ENCODE assay signal across 1 cellular context in the genomic region with DNA sequence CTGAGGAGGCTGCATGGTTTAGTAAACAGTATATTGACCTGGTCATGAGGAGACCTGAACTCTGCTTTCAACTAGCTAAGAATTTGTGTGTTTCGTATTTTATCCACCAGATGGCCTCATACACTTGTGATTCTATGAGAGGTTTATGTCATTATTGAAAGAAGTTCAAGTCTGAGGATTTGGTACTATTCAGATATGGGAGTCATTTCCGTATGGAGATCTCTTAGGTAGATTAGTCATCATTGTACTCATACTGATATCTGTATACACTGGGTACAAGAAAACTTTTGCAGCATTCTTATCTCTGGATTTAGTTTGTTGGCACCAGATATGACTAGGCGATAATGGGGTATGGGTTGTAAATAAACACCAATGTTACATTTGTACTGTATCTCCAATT.
TF ChIP-seq lines count a peak whose summit lies in the region.

No MANE protein-coding gene starts in this region.

TF ChIP-seq in WTC11, 78 proteins besides CTCF, POLR2A, EP300 and RAD21 (continued from another document):
- TF ChIP-seq, protein P1, sequence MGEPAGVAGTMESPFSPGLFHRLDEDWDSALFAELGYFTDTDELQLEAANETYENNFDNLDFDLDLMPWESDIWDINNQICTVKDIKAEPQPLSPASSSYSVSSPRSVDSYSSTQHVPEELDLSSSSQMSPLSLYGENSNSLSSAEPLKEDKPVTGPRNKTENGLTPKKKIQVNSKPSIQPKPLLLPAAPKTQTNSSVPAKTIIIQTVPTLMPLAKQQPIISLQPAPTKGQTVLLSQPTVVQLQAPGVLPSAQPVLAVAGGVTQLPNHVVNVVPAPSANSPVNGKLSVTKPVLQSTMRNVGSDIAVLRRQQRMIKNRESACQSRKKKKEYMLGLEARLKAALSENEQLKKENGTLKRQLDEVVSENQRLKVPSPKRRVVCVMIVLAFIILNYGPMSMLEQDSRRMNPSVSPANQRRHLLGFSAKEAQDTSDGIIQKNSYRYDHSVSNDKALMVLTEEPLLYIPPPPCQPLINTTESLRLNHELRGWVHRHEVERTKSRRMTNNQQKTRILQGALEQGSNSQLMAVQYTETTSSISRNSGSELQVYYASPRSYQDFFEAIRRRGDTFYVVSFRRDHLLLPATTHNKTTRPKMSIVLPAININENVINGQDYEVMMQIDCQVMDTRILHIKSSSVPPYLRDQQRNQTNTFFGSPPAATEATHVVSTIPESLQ (CRISPR knock-in tag; IDR thresholded peaks at IDR 0.05), result no peak
- TF ChIP-seq, protein P2, sequence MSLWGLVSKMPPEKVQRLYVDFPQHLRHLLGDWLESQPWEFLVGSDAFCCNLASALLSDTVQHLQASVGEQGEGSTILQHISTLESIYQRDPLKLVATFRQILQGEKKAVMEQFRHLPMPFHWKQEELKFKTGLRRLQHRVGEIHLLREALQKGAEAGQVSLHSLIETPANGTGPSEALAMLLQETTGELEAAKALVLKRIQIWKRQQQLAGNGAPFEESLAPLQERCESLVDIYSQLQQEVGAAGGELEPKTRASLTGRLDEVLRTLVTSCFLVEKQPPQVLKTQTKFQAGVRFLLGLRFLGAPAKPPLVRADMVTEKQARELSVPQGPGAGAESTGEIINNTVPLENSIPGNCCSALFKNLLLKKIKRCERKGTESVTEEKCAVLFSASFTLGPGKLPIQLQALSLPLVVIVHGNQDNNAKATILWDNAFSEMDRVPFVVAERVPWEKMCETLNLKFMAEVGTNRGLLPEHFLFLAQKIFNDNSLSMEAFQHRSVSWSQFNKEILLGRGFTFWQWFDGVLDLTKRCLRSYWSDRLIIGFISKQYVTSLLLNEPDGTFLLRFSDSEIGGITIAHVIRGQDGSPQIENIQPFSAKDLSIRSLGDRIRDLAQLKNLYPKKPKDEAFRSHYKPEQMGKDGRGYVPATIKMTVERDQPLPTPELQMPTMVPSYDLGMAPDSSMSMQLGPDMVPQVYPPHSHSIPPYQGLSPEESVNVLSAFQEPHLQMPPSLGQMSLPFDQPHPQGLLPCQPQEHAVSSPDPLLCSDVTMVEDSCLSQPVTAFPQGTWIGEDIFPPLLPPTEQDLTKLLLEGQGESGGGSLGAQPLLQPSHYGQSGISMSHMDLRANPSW (CRISPR knock-in tag; conservative IDR thresholded peaks at IDR 0.05; ENCODE audit: low read depth), result no peak
- TF ChIP-seq PRDM15 (CRISPR knock-in tag; IDR thresholded peaks at IDR 0.05) (no peak), ZNF263 (CRISPR knock-in tag; IDR thresholded peaks at IDR 0.05; ENCODE audit: low read depth) (no peak), TEAD4 (CRISPR knock-in tag; IDR thresholded peaks at IDR 0.05) (no peak), TP53 (CRISPR knock-in tag; IDR thresholded peaks at IDR 0.05) (no peak), NFATC4 (CRISPR knock-in tag; IDR thresholded peaks at IDR 0.05) (no peak)
